18 cellular contexts compared by ENCODE assay signal in genomic region chr14:77012193-77012592, GRCh38. TPM values are rescaled to one million over a fixed set of nuclear protein-coding genes. Genes with fewer than 3 reads are reported as not detected.
DNase-seq lines count a peak whose midpoint lies in the region; FAIRE-seq and TF ChIP-seq lines count a peak whose summit lies in the region.
"Had no signal": no experiment of that assay in that cellular context is flagged by ENCODE, and none has a peak within 500 bp of the region (broad histone marks: within the 10 kb centered on the region; RNA-seq: fewer than 3 reads in every experiment).

No MANE protein-coding gene starts in this region.

- in situ Hi-C loops in GM23248 (cut with MboI) = no loop called here

- H3K36me3 ChIP-seq in breast epithelium (no peaks in the 10 kb centered on the region), astrocyte (ENCODE audit: insufficient read depth, low read length) (no peaks in the 10 kb centered on the region), thyroid gland (no peaks in the 10 kb centered on the region), GM23248 (ENCODE audit: low read depth) (no peaks in the 10 kb centered on the region), Peyer's patch (no peaks in the 10 kb centered on the region)
- H3K36me3 ChIP-seq: BLaER1, MG63 had no signal

- no peaks in the 10 kb centered on the region for H3K27me3 Mint-ChIP-seq in MCF 10A (ENCODE audit: insufficient read depth, unreplicated experiment)
- H3K27me3 Mint-ChIP-seq in astrocyte (ENCODE audit: low read depth, unreplicated experiment) = peaks cover 40% of the 10 kb centered on the region
- no peaks in the 10 kb centered on the region for H3K27me3 Mint-ChIP-seq in mesothelial cell of epicardium (ENCODE audit: low read depth)

- H3K36me3 Mint-ChIP-seq in MCF 10A (ENCODE audit: insufficient read depth, unreplicated experiment) (no peaks in the 10 kb centered on the region), astrocyte (ENCODE audit: low read depth, unreplicated experiment) (peaks cover 2% of the 10 kb centered on the region), mesothelial cell of epicardium (no peaks in the 10 kb centered on the region)

- H3K9me2 ChIP-seq in GM23248 (ENCODE audit: insufficient read depth) = no peaks in the 10 kb centered on the region

- CTCF ChIA-PET in MCF 10A (lab: Yijun Ruan, JAX) = interaction anchor here (1.3 kb wide), 1 partner anchor 99 kb away, joined by 4 read pairs; no protein-coding TSS in a partner anchor

- H3K9me3 ChIP-seq in breast epithelium (no peaks in the 10 kb centered on the region), astrocyte (ENCODE audit: insufficient read depth, low read depth, low read length) (no peaks in the 10 kb centered on the region), thyroid gland (no peaks in the 10 kb centered on the region), GM23248 (ENCODE audit: low read depth) (no peaks in the 10 kb centered on the region), Peyer's patch (no peaks in the 10 kb centered on the region)
- H3K9me3 ChIP-seq: BLaER1, MG63 had no signal

- H3K4me1 ChIP-seq in breast epithelium (peaks cover 5 to 19% of the 10 kb centered on the region in 2 donors), astrocyte (ENCODE audit: insufficient read depth, low read length) (peaks cover 8% of the 10 kb centered on the region), thyroid gland (peaks cover 52 to 63% of the 10 kb centered on the region in 2 donors), GM23248 (ENCODE audit: insufficient read depth) (no peaks in the 10 kb centered on the region), Peyer's patch (peaks cover 0 to 9% (median 0%) of the 10 kb centered on the region in 4 donors)

- no peaks in the 10 kb centered on the region for H3K27me3 ChIP-seq in breast epithelium
- peaks cover 2% of the 10 kb centered on the region for H3K27me3 ChIP-seq in astrocyte (ENCODE audit: insufficient read depth, low read length)
- no peaks in the 10 kb centered on the region for H3K27me3 ChIP-seq in thyroid gland
- H3K27me3 ChIP-seq in GM23248 (replicated peaks; ENCODE audit: insufficient read depth) = no peaks in the 10 kb centered on the region
- no peaks in the 10 kb centered on the region for H3K27me3 ChIP-seq in Peyer's patch
- H3K27me3 ChIP-seq: BLaER1, MG63 had no signal

- H3K4me1 Mint-ChIP-seq in MCF 10A (ENCODE audit: insufficient read depth, unreplicated experiment) (peaks cover 39% of the 10 kb centered on the region), astrocyte (ENCODE audit: low read depth, unreplicated experiment) (peaks cover 16% of the 10 kb centered on the region), mesothelial cell of epicardium (peaks cover 50% of the 10 kb centered on the region)

- 66 to 74% methylated on average over 9 of the region's 9 CpGs for WGBS in thyroid gland, 2 donors
- 62% methylated on average over 9 of the region's 9 CpGs for WGBS in GM23248 (ENCODE audit: low coverage in 1 of 2, low lambda C conversion rate in 2 of 2, missing lambda C conversion rate in 2 of 2), 2 experiments

- no peaks in the 10 kb centered on the region for H4K20me1 ChIP-seq in astrocyte (ENCODE audit: insufficient read depth, low read length)
- H4K20me1 ChIP-seq in GM23248 (ENCODE audit: insufficient read depth) = no peaks in the 10 kb centered on the region
- H4K20me1 ChIP-seq: BLaER1 had no signal

- H3K4me3 ChIP-seq in breast epithelium = no peak overlapping the region
- no peak overlapping the region for H3K4me3 ChIP-seq in astrocyte (ENCODE audit: insufficient read depth, low read depth, low read length)
- H3K4me3 ChIP-seq in thyroid gland (replicated peaks in 1 of 3) = no peak overlapping the region
- no peak overlapping the region for H3K4me3 ChIP-seq in GM23248
- H3K4me3 ChIP-seq in Peyer's patch = no peak overlapping the region
- H3K4me3 ChIP-seq: BLaER1, GM12878, MG63 had no signal

- TF ChIP-seq POLR2A in breast epithelium (IDR thresholded peaks at IDR 0.05) (no peak), thyroid gland (IDR thresholded peaks at IDR 0.05) (peak in 1 of 2 donors; percentile 9), Peyer's patch (IDR thresholded peaks at IDR 0.05) (no peak)

- POLR2A ChIA-PET in MCF 10A (lab: Yijun Ruan, JAX) = no interaction called here

- no peak for TF ChIP-seq CTCF in breast epithelium (IDR thresholded peaks at IDR 0.05)
- TF ChIP-seq CTCF in MCF 10A (IDR thresholded peaks at IDR 0.05; ENCODE audit: unreplicated experiment) = no peak
- TF ChIP-seq CTCF in astrocyte (IDR thresholded peaks at IDR 0.05; ENCODE audit: insufficient read depth, low read depth, low read length) = no peak
- TF ChIP-seq CTCF in mesothelial cell of epicardium (IDR thresholded peaks at IDR 0.05; ENCODE audit: unreplicated experiment) = no peak
- TF ChIP-seq CTCF in thyroid gland (IDR thresholded peaks at IDR 0.05) = no peak
- no peak for TF ChIP-seq CTCF in Peyer's patch (IDR thresholded peaks at IDR 0.05)

- H3F3A ChIP-seq in GM23248 (ENCODE audit: insufficient read depth) = no peaks in the 10 kb centered on the region

- H3K27ac Mint-ChIP-seq in MCF 10A (ENCODE audit: low read depth, unreplicated experiment) (no peak overlapping the region), astrocyte (ENCODE audit: unreplicated experiment) (peak overlapping the region; percentile 38), mesothelial cell of epicardium (peak overlapping the region; percentile 57)

- H3K9me3 Mint-ChIP-seq in MCF 10A (ENCODE audit: unreplicated experiment) (no peaks in the 10 kb centered on the region), astrocyte (ENCODE audit: unreplicated experiment) (peaks cover 2% of the 10 kb centered on the region), mesothelial cell of epicardium (no peaks in the 10 kb centered on the region)

- no peak for DNase-seq in breast epithelium (ENCODE audit: low spot score in 2 of 2)
- no peak for DNase-seq in MCF 10A (ENCODE audit: unreplicated experiment)
- no peak for DNase-seq in astrocyte (ENCODE audit: low read depth)
- DNase-seq in mesothelial cell of epicardium (ENCODE audit: low spot score in 2 of 2, unreplicated experiment in 2 of 2) = no peak
- DNase-seq in thyroid gland = no peak
- DNase-seq in GM23248 = no peak
- DNase-seq in cerebellar nuclear complex (lab: John Stamatoyannopoulos, UW) = no peak
- no peak for DNase-seq in Peyer's patch
- DNase-seq: GDM1, HCEC 1CT, MG63, NCI-H1092 treated with DMSO at 0.1 percent for 48 hours, NCI-H1694, NCI-H510A treated with DMSO at 0.1 percent for 48 hours, NCI-H82 had no signal

- H3K4me3 Mint-ChIP-seq in MCF 10A (ENCODE audit: unreplicated experiment) = no peak overlapping the region
- H3K4me3 Mint-ChIP-seq in astrocyte (ENCODE audit: unreplicated experiment) = no peak overlapping the region
- no peak overlapping the region for H3K4me3 Mint-ChIP-seq in mesothelial cell of epicardium

- BruUV-seq in MCF 10A (replicated peaks; lab: Mats Ljungman, UMichigan) = no TSS peak

- peak overlapping the region; percentile 10 to 43 for H3K27ac ChIP-seq in breast epithelium
- no peak overlapping the region for H3K27ac ChIP-seq in astrocyte (ENCODE audit: low read depth, low read length)
- H3K27ac ChIP-seq in thyroid gland = peak overlapping the region; percentile 37 to 87 (median 74)
- no peak overlapping the region for H3K27ac ChIP-seq in GM23248
- H3K27ac ChIP-seq in Peyer's patch = no peak overlapping the region
- H3K27ac ChIP-seq: BLaER1 had no signal

- H3K9ac ChIP-seq in astrocyte (ENCODE audit: low read length) (no peak overlapping the region), GM23248 (no peak overlapping the region)
- H3K9ac ChIP-seq: BLaER1 had no signal

- no peak for FAIRE-seq in astrocyte (lab: Jason Lieb, UNC)
- FAIRE-seq: A204.1, GM12878 had no signal

- H3K79me2 ChIP-seq in astrocyte (ENCODE audit: insufficient read depth, low read length) (no peaks in the 10 kb centered on the region), GM23248 (ENCODE audit: insufficient read depth) (no peaks in the 10 kb centered on the region)

- intact Hi-C loops in breast epithelium (cut with DNase I; ENCODE audit: low total_unique reads) = no loop called here
- intact Hi-C loops in MCF 10A (cut with micrococcal nuclease) = no loop called here
- intact Hi-C loops in thyroid gland (cut with DNase I) = loop anchor here (5.0 kb wide), 1 partner anchor 35 kb away; no protein-coding TSS in a partner anchor

- H3K4me2 ChIP-seq in astrocyte (ENCODE audit: low read length) (no peak overlapping the region), GM23248 (ENCODE audit: unreplicated experiment) (no peak overlapping the region)
- H3K4me2 ChIP-seq: BLaER1 had no signal

- H2AFZ ChIP-seq in astrocyte (ENCODE audit: low read depth, low read length) (no peak overlapping the region), GM23248 (no peak overlapping the region)

RNA-seq across cellular contexts. Expression of gene IRF2BPL, which starts 16.3 kb away (rescaled TPM):
- total RNA-seq in breast epithelium (10 to 100 TPM; 39.5 to 76.5 (median 47.2) TPM), MCF 10A (2022) (22.1 and 26.0 TPM in 2 replicates), astrocyte (42.7 and 55.3 TPM in 2 replicates), mesothelial cell of epicardium (126 to 131 TPM (median 128 TPM) in 3 replicates), thyroid gland (100 to 1,000 TPM in 1 of 4 donors, 10 to 100 TPM in 3; 43.9 to 103 (median 78.4) TPM), Peyer's patch (10 to 100 TPM; 10.3 to 20.6 (median 16.4) TPM)
- 43.4 and 51.0 TPM in 2 replicates for total RNA-seq in GM23248 (2014; rRNA removed; shearing (Covaris generic))
- polyA plus RNA-seq in GM23248 (2016; fragmentation: Nextera tagmentation; extraction: Ambion mirVana) = 4.8 and 4.9 TPM in 2 replicates

Comparison
In these comparisons a context has a peak if more than half of its experiments do, and no peak if none do; other contexts are left out.
1. H3K27ac ChIP-seq: peak in breast epithelium (2 of 2) and thyroid gland (3 of 3); none in astrocyte (single experiment), GM23248 (single experiment) and Peyer's patch (0 of 4).